ENCODE assay signal across 9 cellular contexts in the genomic region with DNA sequence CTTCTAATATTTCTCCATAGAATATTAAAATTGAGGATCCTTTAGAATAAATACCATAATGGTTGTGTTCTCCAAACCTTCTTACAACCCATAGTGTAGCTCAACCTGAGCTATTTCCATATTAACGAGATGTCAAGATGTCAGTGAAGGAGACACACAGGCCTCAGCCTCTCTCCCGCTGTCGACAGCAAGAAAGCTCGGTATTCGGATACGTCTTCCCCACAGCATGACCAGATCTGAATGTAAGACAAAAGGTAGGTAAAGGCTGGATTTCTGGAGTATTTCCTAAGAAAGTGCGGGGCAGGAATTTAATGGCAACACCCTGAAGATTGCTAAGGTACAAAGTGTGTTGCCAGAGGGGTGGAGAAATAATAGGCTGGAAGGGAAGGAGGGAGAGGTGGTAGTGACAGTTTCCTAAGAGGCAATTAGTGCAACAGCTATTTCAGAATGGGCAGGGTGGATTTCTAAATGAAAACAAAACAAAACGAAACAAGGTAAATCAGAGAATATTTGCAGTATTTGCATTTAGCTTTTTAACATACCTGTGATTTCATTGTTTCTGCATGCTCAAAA. TPM values are rescaled to one million over a fixed set of nuclear protein-coding genes. Genes with fewer than 3 reads are reported as not detected.
DNase-seq lines count a peak whose midpoint lies in the region; ATAC-seq, FAIRE-seq and TF ChIP-seq lines count a peak whose summit lies in the region.
"Had no signal": no experiment of that assay in that cellular context is flagged by ENCODE, and none has a peak within 500 bp of the region (broad histone marks: within the 10 kb centered on the region; RNA-seq: fewer than 3 reads in every experiment).

No MANE protein-coding gene starts in this region.

- H3K4me1 ChIP-seq in heart left ventricle, result peaks cover 0 to 61% (median 21%) of the 10 kb centered on the region in 12 donors
- no peaks in the 10 kb centered on the region for H3K4me1 ChIP-seq in mesendoderm (ENCODE audit: control insufficient read depth, low read depth, low read length)
- no peaks in the 10 kb centered on the region for H3K4me1 ChIP-seq in urinary bladder (ENCODE audit: insufficient read depth)

- ATAC-seq in heart left ventricle, result no peak
- ATAC-seq in HG03196 (IDR thresholded peaks at IDR 0.05; ENCODE audit: unreplicated experiment), result no peak

- H2BK5ac ChIP-seq in mesendoderm (ENCODE audit: low read length), result no peak overlapping the region

- H3K27me3 ChIP-seq in heart left ventricle (no peaks in the 10 kb centered on the region), mesendoderm (ENCODE audit: insufficient read depth, low read length, poor library complexity) (no peaks in the 10 kb centered on the region)

- no peaks in the 10 kb centered on the region for H3K9me3 ChIP-seq in heart left ventricle

- H2AK5ac ChIP-seq in mesendoderm (ENCODE audit: low read length), result no peak overlapping the region

- peak overlapping the region; percentile 85 for H3K4me2 ChIP-seq in mesendoderm (ENCODE audit: low read length)

- peak overlapping the region; percentile 67 for H3K56ac ChIP-seq in mesendoderm (ENCODE audit: low read length)

- 80 to 85% (median 82%) methylated on average over 8 of the region's 8 CpGs for WGBS in heart left ventricle, 4 donors
- no CpG with 5 or more reads among the region's 8 CpGs for WGBS in mesendoderm (ENCODE audit: extremely low coverage, insufficient coverage, low lambda C conversion rate)
- WGBS in urinary bladder, result 79% methylated on average over 8 of the region's 8 CpGs

- H3K36me3 ChIP-seq in heart left ventricle (peaks cover 0 to 9% (median 0%) of the 10 kb centered on the region in 9 donors), mesendoderm (ENCODE audit: control insufficient read depth, insufficient read depth, low read length) (no peaks in the 10 kb centered on the region), urinary bladder (ENCODE audit: insufficient read depth) (no peaks in the 10 kb centered on the region)

- H2BK120ac ChIP-seq in mesendoderm (ENCODE audit: low read depth, low read length), result no peak overlapping the region

- FAIRE-seq in urothelium cell line (lab: Jason Lieb, UNC), result no peak

- TF ChIP-seq CTCF in heart left ventricle (IDR thresholded peaks at IDR 0.05) (no peak), astrocyte of the cerebellum (IDR thresholded peaks at IDR 0.05; ENCODE audit: low read depth, low read length, missing control alignments) (no peak)

- peaks cover 38% of the 10 kb centered on the region for H3K79me2 ChIP-seq in mesendoderm (ENCODE audit: control insufficient read depth, insufficient read depth, low read length)

- in situ Hi-C loops in astrocyte of the cerebellum (cut with HindIII; ENCODE audit: low sequenced_read_pairs), result no loop called here

- no peak for DNase-seq in heart left ventricle
- no peak for DNase-seq in cardiac septum (ENCODE audit: low spot score)
- no peak for DNase-seq in astrocyte of the cerebellum (ENCODE audit: low read depth)
- DNase-seq in mesendoderm, result no peak
- no peak for DNase-seq in urothelium cell line (ENCODE audit: low spot score)
- no peak for DNase-seq in stimulated activated CD4-positive, alpha-beta T cell treated with anti-CD3 and anti-CD28 coated beads, Interleukin-12 subunit alpha, Interleukin-12 subunit beta, amount 100 ng/mL, for 4 hours
- DNase-seq: NCI-H526 treated with DMSO at 0.1 percent for 48 hours had no signal

- H2BK15ac ChIP-seq in mesendoderm (replicated peaks; ENCODE audit: low read depth), result no peak overlapping the region

- H3K27ac ChIP-seq in heart left ventricle (peak overlapping the region in 8 of 12 donors; percentile 90 to 97 (median 95)), mesendoderm (ENCODE audit: low read depth, low read length) (no peak overlapping the region), urinary bladder (ENCODE audit: low read depth) (peak overlapping the region; percentile 6)

- no peak overlapping the region for H4K5ac ChIP-seq in mesendoderm (ENCODE audit: low read length)

- H3K23ac ChIP-seq in mesendoderm (ENCODE audit: low read length), result no peak overlapping the region

- intact Hi-C loops in heart left ventricle (cut with DNase I) (loop anchor here in 7 of 10 donors (2.0 to 10.0 kb wide), 9 partner anchors 202 to 1195 kb away; partner anchors contain the start of genes DESI2 (in 6 of the 7), CEP170 (in 2 of the 7), HNRNPU (in 2 of the 7) and SDCCAG8 (in 2 of the 7)), cardiac septum (cut with DNase I) (loop anchor here (5.0 kb wide), 1 partner anchor 403 kb away; no protein-coding TSS in a partner anchor)

- no peak overlapping the region for H4K8ac ChIP-seq in mesendoderm (ENCODE audit: low read depth, low read length)

- H3K4ac ChIP-seq in mesendoderm (ENCODE audit: low read depth, low read length), result no peak overlapping the region

- peaks cover 2% of the 10 kb centered on the region for H3K79me1 ChIP-seq in mesendoderm (ENCODE audit: low read length)

- H3K4me3 ChIP-seq in heart left ventricle (peak overlapping the region in 10 of 12 donors; percentile 72 to 96 (median 92)), astrocyte of the cerebellum (ENCODE audit: low read depth, low read length) (peak overlapping the region; percentile 81), mesendoderm (ENCODE audit: low read length) (no peak overlapping the region), urinary bladder (ENCODE audit: low read depth, low read length) (peak overlapping the region; percentile 73)

- H3K18ac ChIP-seq in mesendoderm (ENCODE audit: low read length), result no peak overlapping the region

- TF ChIP-seq POLR2A in heart left ventricle (IDR thresholded peaks at IDR 0.05), result no peak

- peak overlapping the region; percentile 94 for H3K9ac ChIP-seq in mesendoderm (ENCODE audit: low read length)

RNA-seq across cellular contexts. Expression of gene ADSS2, which starts 1.7 kb away (rescaled TPM):
- total RNA-seq in heart left ventricle, result 10 to 100 TPM in 2 of 9 donors, 1 to 10 TPM in 7; 5.0 to 14.0 (median 6.7) TPM
- polyA plus RNA-seq in heart left ventricle, result 10 to 100 TPM in 1 of 2 donors, 1 to 10 TPM in 1; 3.5 to 13.1 TPM
- 8.6 TPM for total RNA-seq in cardiac septum
- 67.0 TPM for polyA plus RNA-seq in mesendoderm (2013, experiment 1 of 2)
- polyA plus RNA-seq in mesendoderm (2013, experiment 2 of 2), result 71.5 TPM
- 58.8 TPM for total RNA-seq in urinary bladder
- polyA plus RNA-seq in urinary bladder, result 33.7 TPM

RNA-seq across cellular contexts. Expression of gene CATSPERE, which starts 11.1 kb away (rescaled TPM):
- total RNA-seq in heart left ventricle (1 to 10 TPM in 1 of 9 donors, under 1 TPM in 8; 0.11 to 1.2 (median 0.35) TPM), cardiac septum (0.38 TPM), urinary bladder (5.5 TPM)
- polyA plus RNA-seq in heart left ventricle (under 1 TPM; 0.07 to 0.11 TPM), urinary bladder (0.38 TPM)
- polyA plus RNA-seq in mesendoderm (2013, experiment 1 of 2), result 0.07 TPM
- polyA plus RNA-seq in mesendoderm (2013, experiment 2 of 2), result 0.04 TPM
